Comparison of ENCODE assay signal across 10 cellular contexts in genomic region chr6:26128013-26128771, GRCh38. TPM values are rescaled to one million over a fixed set of nuclear protein-coding genes. Genes with fewer than 3 reads are reported as not detected.
DNase-seq lines count a peak whose midpoint lies in the region; ATAC-seq, FAIRE-seq and TF ChIP-seq lines count a peak whose summit lies in the region.
"Had no signal": no experiment of that assay in that cellular context is flagged by ENCODE, and none has a peak within 500 bp of the region (broad histone marks: within the 10 kb centered on the region; RNA-seq: fewer than 3 reads in every experiment).

No MANE protein-coding gene starts in this region.

- H3K4me1 Mint-ChIP-seq in activated T-helper 17 cell treated with anti-CD3 and anti-CD28 coated beads, Interleukin-2, amount 50 U/mL, for 72 hours: peaks cover 18% of the 10 kb centered on the region
- H3K4me1 Mint-ChIP-seq in H9: peaks cover 16 to 22% of the 10 kb centered on the region in 2 experiments

- H3K9me3 ChIP-seq in A549: no peaks in the 10 kb centered on the region
- no peaks in the 10 kb centered on the region for H3K9me3 ChIP-seq in keratinocyte (ENCODE audit: control insufficient read depth, low read depth, low read length)
- no peaks in the 10 kb centered on the region for H3K9me3 ChIP-seq in H9 (ENCODE audit: control insufficient read depth, low read depth, low read length)

- CTCF ChIA-PET in A549 (lab: Yijun Ruan, JAX): interaction anchor here (0.6 kb wide), 1 partner anchor 743 kb away, joined by 4 read pairs; no protein-coding TSS in a partner anchor

- no peak for TF ChIP-seq RAD21 in A549 (conservative IDR thresholded peaks at IDR 0.05 in 1 of 2, IDR thresholded peaks at IDR 0.05 in 1 of 2)

- no peak overlapping the region for H2BK120ac ChIP-seq in H9 (ENCODE audit: low read depth, low read length, poor library complexity, severe bottlenecking)

- POLR2A ChIA-PET in A549 (lab: Yijun Ruan, JAX): interaction anchor here (1.2 to 6.3 kb wide), 2 partner anchors 30 to 60 kb away, joined by 5 to 350 read pairs; a partner anchor contains a TSS

- no peak for TF ChIP-seq CTCF in A549 (IDR thresholded peaks at IDR 0.05)
- no peak for TF ChIP-seq CTCF in GM06990 (IDR thresholded peaks at IDR 0.05; ENCODE audit: insufficient read depth, low read length, poor library complexity, severe bottlenecking)
- TF ChIP-seq CTCF in keratinocyte (optimal IDR thresholded peaks at IDR 0.05 in 1 of 3, IDR thresholded peaks at IDR 0.05 in 1 of 3, conservative IDR thresholded peaks at IDR 0.05 in 1 of 3; ENCODE audit: extremely low read depth in 1 of 3, insufficient read depth in 2 of 3, low read length in 3 of 3): no peak
- TF ChIP-seq CTCF in H9 (conservative IDR thresholded peaks at IDR 0.05): no peak

- H3K27ac ChIP-seq in A549: peak overlapping the region in 1 of 2 experiments; percentile 98; a peak in 3 of 6 replicates
- H3K27ac ChIP-seq in keratinocyte (ENCODE audit: control insufficient read depth, insufficient read depth, low read length): no peak overlapping the region
- no peak overlapping the region for H3K27ac ChIP-seq in H9 (ENCODE audit: insufficient read length, low read depth, low read length)

- DNase-seq in A549 (ENCODE audit: low read depth in 1 of 2, low spot score in 1 of 2): no peak
- no peak for DNase-seq in GM06990 (ENCODE audit: extremely low read depth, insufficient read length)
- DNase-seq in keratinocyte (ENCODE audit: low read depth, low spot score): no peak
- DNase-seq in stimulated activated CD4-positive, alpha-beta T cell treated with anti-CD3 and anti-CD28 coated beads, Interleukin-2, amount 100 ng/mL, for 24 hours: no peak
- no peak for DNase-seq in H9
- DNase-seq in mesenteric fat pad (ENCODE audit: low spot score): no peak
- DNase-seq: KG1, NCI-H526 treated with DMSO at 0.1 percent for 48 hours had no signal

- peaks cover 3% of the 10 kb centered on the region for H3K23me2 ChIP-seq in H9 (ENCODE audit: insufficient read length, low read depth, low read length, poor library complexity, severe bottlenecking)

- H3K27me3 ChIP-seq in GM06990 (replicated peaks; ENCODE audit: control insufficient read depth, insufficient read depth, low read length) (no peaks in the 10 kb centered on the region), keratinocyte (ENCODE audit: control insufficient read depth, extremely low read depth, insufficient read depth, low read length) (no peaks in the 10 kb centered on the region), H9 (ENCODE audit: insufficient read depth, low read length) (no peaks in the 10 kb centered on the region)

- peaks cover 68% of the 10 kb centered on the region for H3K36me3 Mint-ChIP-seq in activated T-helper 17 cell treated with anti-CD3 and anti-CD28 coated beads, Interleukin-2, amount 50 U/mL, for 72 hours (ENCODE audit: low read depth)
- H3K36me3 Mint-ChIP-seq in H9 (ENCODE audit: insufficient read depth in 1 of 3, low read depth in 3 of 3): peaks cover 6 to 17% (median 9%) of the 10 kb centered on the region in 3 experiments

- no peak overlapping the region for H2BK12ac ChIP-seq in H9 (ENCODE audit: insufficient read length, low read depth, low read length)

- H3K4ac ChIP-seq in H9 (ENCODE audit: low read depth, low read length): no peak overlapping the region

- FAIRE-seq in A549 (lab: Jason Lieb, UNC) (no peak), keratinocyte (lab: Jason Lieb, UNC) (no peak)

- no peak for TF ChIP-seq EP300 in A549 (IDR thresholded peaks at IDR 0.05)

- H3K4me3 Mint-ChIP-seq in activated T-helper 17 cell treated with anti-CD3 and anti-CD28 coated beads, Interleukin-2, amount 50 U/mL, for 72 hours: peak overlapping the region; percentile 96
- H3K4me3 Mint-ChIP-seq in H9: peak overlapping the region in 1 of 2 experiments; percentile 100; a peak in 3 of 5 replicates

- H2AK5ac ChIP-seq in H9 (ENCODE audit: insufficient read length, low read length): no peak overlapping the region

- H3K79me1 ChIP-seq in H9 (ENCODE audit: insufficient read depth, low read depth, low read length, poor library complexity, severe bottlenecking): no peaks in the 10 kb centered on the region

- H3K79me2 ChIP-seq in keratinocyte (ENCODE audit: control insufficient read depth, insufficient read depth, low read length) (peaks cover 21% of the 10 kb centered on the region), H9 (ENCODE audit: insufficient read depth, low read length) (peaks cover 6% of the 10 kb centered on the region; the same call in 1 of the 2 replicates)

- no peaks in the 10 kb centered on the region for H3K9me1 ChIP-seq in keratinocyte (ENCODE audit: control insufficient read depth, extremely low read depth, insufficient read depth, low read length)

- H3K56ac ChIP-seq in H9 (ENCODE audit: insufficient read length, low read depth, low read length): no peak overlapping the region

- no peak overlapping the region for H3T11ph ChIP-seq in H9 (ENCODE audit: low read length)

- H4K5ac ChIP-seq in H9 (ENCODE audit: insufficient read length, low read depth, low read length): no peak overlapping the region

- dilution Hi-C loops in keratinocyte (cut with MboI; ENCODE audit: extremely low pct_ligation_motif_present, low sequenced_read_pairs): no loop called here

- H3K4me3 ChIP-seq in A549: peak overlapping the region; percentile 93
- H3K4me3 ChIP-seq in GM06990 (replicated peaks; ENCODE audit: low read depth, low read length): peak overlapping the region; percentile 7; the same call in 1 of the 2 replicates
- peak overlapping the region in 2 of 3 experiments; percentile 12 to 91 for H3K4me3 ChIP-seq in keratinocyte (ENCODE audit: control insufficient read depth in 2 of 3, extremely low read depth in 1 of 3, insufficient read depth in 2 of 3, low read depth in 1 of 3, low read length in 3 of 3)

- H3K27ac Mint-ChIP-seq in activated T-helper 17 cell treated with anti-CD3 and anti-CD28 coated beads, Interleukin-2, amount 50 U/mL, for 72 hours: no peak overlapping the region
- peak overlapping the region in 1 of 3 experiments; percentile 28; a peak in 1 of 7 replicates for H3K27ac Mint-ChIP-seq in H9

- no peaks in the 10 kb centered on the region for H3K9me3 Mint-ChIP-seq in activated T-helper 17 cell treated with anti-CD3 and anti-CD28 coated beads, Interleukin-2, amount 50 U/mL, for 72 hours
- H3K9me3 Mint-ChIP-seq in H9: peaks cover 3 to 7% of the 10 kb centered on the region in 2 experiments

- no peak overlapping the region for H3K18ac ChIP-seq in H9 (ENCODE audit: insufficient read length, low read depth, low read length)

- H3K4me1 ChIP-seq in A549 (peaks cover 45% of the 10 kb centered on the region; the same call in 2 of the 3 replicates), keratinocyte (ENCODE audit: control insufficient read depth, extremely low read depth, insufficient read depth, low read length) (peaks cover 25% of the 10 kb centered on the region), H9 (ENCODE audit: insufficient read depth, low read length) (no peaks in the 10 kb centered on the region)

- no peak overlapping the region for H2BK15ac ChIP-seq in H9 (ENCODE audit: low read depth, low read length)

- H2BK20ac ChIP-seq in H9 (ENCODE audit: low read depth, low read length, poor library complexity, severe bottlenecking): no peak overlapping the region

- H4K20me1 ChIP-seq in keratinocyte (ENCODE audit: control insufficient read depth, extremely low read depth, insufficient read depth, low read length) (peaks cover 11% of the 10 kb centered on the region), H9 (ENCODE audit: control insufficient read depth, insufficient read depth, insufficient read length) (no peaks in the 10 kb centered on the region)

- 77% methylated on average over 5 of the region's 5 CpGs for WGBS in A549 (ENCODE audit: missing lambda C conversion rate)
- no CpG with 5 or more reads among the region's 5 CpGs for WGBS in H9 (ENCODE audit: extremely low coverage, insufficient read length, low lambda C conversion rate)

- H2AFZ ChIP-seq in keratinocyte (ENCODE audit: control insufficient read depth, low read length) (no peak overlapping the region), H9 (ENCODE audit: low read length) (no peak overlapping the region)

- ATAC-seq in A549 (no peak), GM21515 (IDR thresholded peaks at IDR 0.05; ENCODE audit: unreplicated experiment) (no peak)
- ATAC-seq in activated T-helper 17 cell treated with anti-CD3 and anti-CD28 coated beads, Interleukin-2, amount 50 U/mL, for 72 hours (replicated peaks): no peak

- no peaks in the 10 kb centered on the region for H3K27me3 Mint-ChIP-seq in activated T-helper 17 cell treated with anti-CD3 and anti-CD28 coated beads, Interleukin-2, amount 50 U/mL, for 72 hours
- peaks cover 8% of the 10 kb centered on the region; the same call in 1 of the 2 replicates for H3K27me3 Mint-ChIP-seq in H9 (ENCODE audit: low read depth)

- H3K14ac ChIP-seq in H9 (ENCODE audit: insufficient read depth, low read length): no peak overlapping the region

- no peak for TF ChIP-seq POLR2A in A549 (IDR thresholded peaks at IDR 0.05; ENCODE audit: low read length)

- H3K9ac ChIP-seq in keratinocyte (ENCODE audit: control insufficient read depth, extremely low read depth, insufficient read depth, low read length): no peak overlapping the region
- H3K9ac ChIP-seq in H9 (ENCODE audit: extremely low read depth, insufficient read length, low read length): no peak overlapping the region

- H3K4me2 ChIP-seq in A549: peak overlapping the region; percentile 73
- peak overlapping the region; percentile 34 for H3K4me2 ChIP-seq in keratinocyte (ENCODE audit: control insufficient read depth, extremely low read depth, insufficient read depth, low read depth, low read length)
- H3K4me2 ChIP-seq in H9 (ENCODE audit: insufficient read depth, insufficient read length, low read length): no peak overlapping the region

- H4K91ac ChIP-seq in H9 (ENCODE audit: insufficient read length, low read depth, low read length): no peak overlapping the region

- H3K23ac ChIP-seq in H9 (ENCODE audit: insufficient read length, low read depth, low read length): no peak overlapping the region

- H2BK5ac ChIP-seq in H9 (ENCODE audit: insufficient read length, low read length): no peak overlapping the region

- H4K8ac ChIP-seq in H9 (replicated peaks; ENCODE audit: insufficient read length, low read depth, low read length): no peak overlapping the region

- H3K36me3 ChIP-seq in GM06990 (ENCODE audit: control insufficient read depth, insufficient read depth, low read length) (peaks cover 3% of the 10 kb centered on the region), keratinocyte (ENCODE audit: control insufficient read depth in 2 of 2, extremely low read depth in 1 of 2, insufficient read depth in 2 of 2, low read length in 2 of 2) (peaks cover 0 to 11% of the 10 kb centered on the region in 2 experiments)

RNA-seq across cellular contexts. Expression of gene HFE, which starts 41.0 kb away (rescaled TPM):
- 31.7 and 35.9 TPM in 2 replicates for polyA plus RNA-seq in A549 (2011; rRNA removed)
- polyA plus RNA-seq in A549 (2012; cell fraction: cytosol; rRNA removed): 14.3 and 14.8 TPM in 2 replicates
- 16.5 and 16.8 TPM in 2 replicates for polyA plus RNA-seq in A549 (2012; cell fraction: nucleus; rRNA removed)
- polyA plus RNA-seq in A549 (2017; fragmentation: RNase III; extraction: RNeasy Plus Mini Kit Qiagen cat#74134 plus additional on column Dnase treatment): 15.5 to 19.9 TPM (median 18.1 TPM) in 3 replicates
- polyA minus RNA-seq in A549 (2011; rRNA and poly(A)+ RNA removed): 25.1 and 35.6 TPM in 2 replicates
- total RNA-seq in activated T-helper 17 cell treated with anti-CD3 and anti-CD28 coated beads, Interleukin-2, amount 50 U/mL, for 72 hours: 1 to 10 TPM; 1.7 to 2.1 TPM
- 13.8 to 18.6 TPM (median 18.4 TPM) in 3 replicates for polyA plus RNA-seq in keratinocyte
- polyA plus RNA-seq in keratinocyte (2011; ENCODE audit: low read depth): 1.8 TPM
- polyA plus RNA-seq in keratinocyte (2011; cell fraction: cytosol; rRNA removed): 4.8 and 5.8 TPM in 2 replicates
- polyA plus RNA-seq in keratinocyte (2011; cell fraction: nucleus; rRNA removed): 22.5 and 22.9 TPM in 2 replicates
- 3.0 and 11.8 TPM in 2 replicates for polyA plus RNA-seq in keratinocyte (2012; ENCODE audit: low replicate concordance)
- polyA minus RNA-seq in keratinocyte: 16.8 to 21.1 TPM (median 19.5 TPM) in 3 replicates
- polyA minus RNA-seq in keratinocyte (2011; cell fraction: cytosol; rRNA and poly(A)+ RNA removed): 13.0 TPM
- 19.5 and 31.3 TPM in 2 replicates for polyA minus RNA-seq in keratinocyte (2011; cell fraction: nucleus; rRNA and poly(A)+ RNA removed)
- total RNA-seq in H9 (2021): 0.29 and 0.98 TPM in 2 replicates
- 13.5 TPM for total RNA-seq in mesenteric fat pad

Comparison
In these comparisons a context has a peak if more than half of its experiments do, and no peak if none do; other contexts are left out.
1. H3K4me3 ChIP-seq: peak in every context shown above with its lines; median percentile 93 in A549; 52 in keratinocyte; 7 in GM06990.